Comparison of ENCODE assay signal across 19 cellular contexts in genomic region chr14:100109594-100109955, GRCh38. TPM values are rescaled to one million over a fixed set of nuclear protein-coding genes. Genes with fewer than 3 reads are reported as not detected.
DNase-seq lines count a peak whose midpoint lies in the region; ATAC-seq and TF ChIP-seq lines count a peak whose summit lies in the region.
"Had no signal": no experiment of that assay in that cellular context is flagged by ENCODE, and none has a peak within 500 bp of the region (broad histone marks: within the 10 kb centered on the region; RNA-seq: fewer than 3 reads in every experiment).

No MANE protein-coding gene starts in this region.

- no peak for TF ChIP-seq CTCF in natural killer cell (IDR thresholded peaks at IDR 0.05)

- H3K4me3 Mint-ChIP-seq in stimulated activated naive CD8-positive, alpha-beta T cell treated with anti-CD3 and anti-CD28 coated beads, Interleukin-15, Interleukin-2, amounts not matched to agents 100 ng/mL and 50 ng/mL, for 24 hours = no peak overlapping the region
- no peak overlapping the region for H3K4me3 Mint-ChIP-seq in natural killer cell
- H3K4me3 Mint-ChIP-seq: IgD-negative memory B cell, neural crest cell had no signal

- no peak for DNase-seq in stimulated activated naive CD8-positive, alpha-beta T cell treated with anti-CD3 and anti-CD28 coated beads, Interleukin-15, Interleukin-2, amounts not matched to agents 100 U/mL and 50 U/mL, for 24 hours
- no peak for DNase-seq in activated naive CD4-positive, alpha-beta T cell treated with anti-CD3 and anti-CD28 coated beads, Interleukin-2, amount 50 U/mL, for 72 hours (ENCODE audit: low spot score in 2 of 2)
- DNase-seq in natural killer cell (no peak), NCI-H526 (lab: John Stamatoyannopoulos, UW) (no peak), anterior cingulate cortex (lab: John Stamatoyannopoulos, UW) (no peak), left colon (no peak)
- DNase-seq: amniotic stem cell; DMS79 treated with DMSO at 0.1 percent for 48 hours; foreskin keratinocyte; hypothalamus; NCI-H1694 treated with DMSO at 0.1 percent for 48 hours; NCI-H226; PC-9; stimulated activated CD8-positive, alpha-beta memory T cell treated with anti-CD3 and anti-CD28 coated beads, Interleukin-4, amount 100 ng/mL, for 48 hours had no signal

- H3K27ac Mint-ChIP-seq in stimulated activated naive CD8-positive, alpha-beta T cell treated with anti-CD3 and anti-CD28 coated beads, Interleukin-15, Interleukin-2, amounts not matched to agents 100 ng/mL and 50 ng/mL, for 24 hours = peak overlapping the region; percentile 86
- peak overlapping the region; percentile 94 to 97 for H3K27ac Mint-ChIP-seq in activated naive CD4-positive, alpha-beta T cell treated with anti-CD3 and anti-CD28 coated beads, Interleukin-2, amount 50 U/mL, for 72 hours
- peak overlapping the region; percentile 87 to 93 for H3K27ac Mint-ChIP-seq in natural killer cell

- no peaks in the 10 kb centered on the region for H3K27me3 Mint-ChIP-seq in stimulated activated naive CD8-positive, alpha-beta T cell treated with anti-CD3 and anti-CD28 coated beads, Interleukin-15, Interleukin-2, amounts not matched to agents 100 ng/mL and 50 ng/mL, for 24 hours
- H3K27me3 Mint-ChIP-seq in natural killer cell (ENCODE audit: low read depth in 2 of 2) = no peaks in the 10 kb centered on the region
- H3K27me3 Mint-ChIP-seq: IgD-negative memory B cell had no signal

- H3K9me3 Mint-ChIP-seq in stimulated activated naive CD8-positive, alpha-beta T cell treated with anti-CD3 and anti-CD28 coated beads, Interleukin-15, Interleukin-2, amounts not matched to agents 100 ng/mL and 50 ng/mL, for 24 hours = no peaks in the 10 kb centered on the region
- H3K9me3 Mint-ChIP-seq in activated naive CD4-positive, alpha-beta T cell treated with anti-CD3 and anti-CD28 coated beads, Interleukin-2, amount 50 U/mL, for 72 hours = no peaks in the 10 kb centered on the region
- no peaks in the 10 kb centered on the region for H3K9me3 Mint-ChIP-seq in natural killer cell
- H3K9me3 Mint-ChIP-seq: IgD-negative memory B cell, neural crest cell had no signal

- peaks cover 47% of the 10 kb centered on the region for H3K36me3 Mint-ChIP-seq in stimulated activated naive CD8-positive, alpha-beta T cell treated with anti-CD3 and anti-CD28 coated beads, Interleukin-15, Interleukin-2, amounts not matched to agents 100 ng/mL and 50 ng/mL, for 24 hours (ENCODE audit: low read depth)
- H3K36me3 Mint-ChIP-seq in activated naive CD4-positive, alpha-beta T cell treated with anti-CD3 and anti-CD28 coated beads, Interleukin-2, amount 50 U/mL, for 72 hours = peaks cover 37 to 49% of the 10 kb centered on the region in 2 donors
- H3K36me3 Mint-ChIP-seq in natural killer cell = peaks cover 8% of the 10 kb centered on the region

- peaks cover 58% of the 10 kb centered on the region for H3K4me1 Mint-ChIP-seq in stimulated activated naive CD8-positive, alpha-beta T cell treated with anti-CD3 and anti-CD28 coated beads, Interleukin-15, Interleukin-2, amounts not matched to agents 100 ng/mL and 50 ng/mL, for 24 hours (ENCODE audit: low read depth)
- H3K4me1 Mint-ChIP-seq in natural killer cell = peaks cover 75 to 89% of the 10 kb centered on the region in 2 donors

- no peak for ATAC-seq in stimulated activated naive CD8-positive, alpha-beta T cell treated with anti-CD3 and anti-CD28 coated beads, Interleukin-15, Interleukin-2, amounts not matched to agents 100 U/mL and 50 U/mL, for 24 hours
- ATAC-seq in activated naive CD4-positive, alpha-beta T cell treated with anti-CD3 and anti-CD28 coated beads, Interleukin-2, amount 50 U/mL, for 72 hours = no peak
- ATAC-seq in natural killer cell (no peak), left colon (no peak)
- ATAC-seq: foreskin keratinocyte had no signal

- intact Hi-C loops in natural killer cell (cut with micrococcal nuclease) (no loop called here), left colon (cut with DNase I, micrococcal nuclease) (loop anchor here (5.0 to 10.0 kb wide), 2 partner anchors 125 to 127 kb away; no protein-coding TSS in a partner anchor)

RNA-seq across cellular contexts. Expression of gene EVL, which starts 44.4 kb away (rescaled TPM):
- total RNA-seq in activated naive CD4-positive, alpha-beta T cell treated with anti-CD3 and anti-CD28 coated beads, Interleukin-2, amount 50 U/mL, for 72 hours = 100 to 1,000 TPM; 342 to 426 TPM
- 1,000 to 10,000 TPM in 1 of 3 donors, 100 to 1,000 TPM in 2; 882 to 1,108 (median 986) TPM for total RNA-seq in natural killer cell
- total RNA-seq in left colon = 10 to 100 TPM in 1 of 2 donors, 1 to 10 TPM in 1; 9.7 to 25.0 TPM

RNA-seq across cellular contexts. Expression of gene DEGS2, which starts 49.9 kb away (rescaled TPM):
- 1 to 10 TPM; 1.4 to 3.2 TPM for total RNA-seq in activated naive CD4-positive, alpha-beta T cell treated with anti-CD3 and anti-CD28 coated beads, Interleukin-2, amount 50 U/mL, for 72 hours
- 1 to 10 TPM in 2 of 3 donors, under 1 TPM in 1; 0.60 to 7.1 (median 4.4) TPM for total RNA-seq in natural killer cell
- total RNA-seq in left colon = 10 to 100 TPM; 25.0 to 36.9 TPM
- total RNA-seq: cardiac septum, neural crest cell, SK-MEL-5 had no signal

Comparison
In these comparisons a context has a peak if more than half of its experiments do, and no peak if none do; other contexts are left out.
1. RNA of gene EVL, which starts 44.4 kb away (total RNA-seq): 882 to 1,108 TPM in natural killer cell and 342 to 426 TPM in activated naive CD4-positive, alpha-beta T cell treated with anti-CD3 and anti-CD28 coated beads, Interleukin-2, amount 50 U/mL, for 72 hours; 9.7 to 25.0 TPM in left colon; every median in the first group is over 10 times any median in the second.
2. Peak in every context shown above with its lines, with median percentiles within 50 percentile points of each other: H3K27ac Mint-ChIP-seq.